ENCODE assay signal across 9 cellular contexts in the genomic region with DNA sequence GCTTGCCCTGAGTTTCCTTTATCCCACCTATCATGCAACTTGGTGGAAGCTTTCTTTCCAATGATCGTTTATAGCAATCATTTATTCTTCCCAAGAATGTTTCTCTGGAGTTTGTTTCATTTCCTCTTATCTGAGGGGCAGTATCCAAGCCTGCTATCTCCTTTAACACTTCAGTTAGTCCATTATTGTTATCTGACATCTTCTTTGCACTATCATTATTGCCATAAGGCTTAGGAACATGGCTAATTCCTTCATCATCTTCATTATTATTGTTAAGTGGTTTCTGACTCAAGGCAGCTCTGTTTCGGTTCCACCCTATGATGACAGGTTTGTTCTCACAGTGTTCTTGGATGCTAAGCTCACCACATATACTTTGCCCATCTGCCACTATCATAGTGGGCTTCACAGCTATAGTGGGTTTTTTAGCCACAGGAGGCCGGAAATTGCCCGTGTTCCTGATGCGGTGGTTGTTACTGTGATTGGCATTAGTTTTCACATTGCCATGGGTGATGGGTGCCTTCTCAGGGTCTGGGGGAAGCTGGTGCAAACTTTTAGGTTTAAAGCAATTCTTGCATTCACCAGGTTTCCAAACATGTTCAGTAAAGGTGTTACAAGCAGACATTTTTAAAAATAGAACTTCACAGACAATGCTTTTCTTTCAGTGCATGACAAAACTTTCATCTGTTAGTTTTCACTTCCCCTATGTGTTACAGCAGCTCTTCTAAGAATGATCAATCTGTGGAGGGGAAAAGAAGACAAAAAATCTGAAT.
DNase-seq lines count a peak whose midpoint lies in the region; ATAC-seq, FAIRE-seq and TF ChIP-seq lines count a peak whose summit lies in the region.
"Had no signal": no experiment of that assay in that cellular context is flagged by ENCODE, and none has a peak within 500 bp of the region (broad histone marks: within the 10 kb centered on the region; RNA-seq: fewer than 3 reads in every experiment).

No MANE protein-coding gene starts in this region.

- no peaks in the 10 kb centered on the region for H3K27me3 ChIP-seq in SJCRH30

- no peak for TF ChIP-seq CTCF in GM13977 (IDR thresholded peaks at IDR 0.05; ENCODE audit: extremely low read depth, insufficient read depth, missing control alignments)

- in situ Hi-C loops in GM13977 (cut with MboI; ENCODE audit: low pct_unique_long_range_greater_than_20kb, low sequenced_read_pairs, unreplicated experiment) = no loop called here

- no peak for FAIRE-seq in urothelium cell line (lab: Jason Lieb, UNC)

- no peaks in the 10 kb centered on the region for H3K9me3 ChIP-seq in SJCRH30 (replicated peaks)

- ATAC-seq in GM21423 (IDR thresholded peaks at IDR 0.05; ENCODE audit: unreplicated experiment) (peak; percentile 55), HG03469 (IDR thresholded peaks at IDR 0.05; ENCODE audit: unreplicated experiment) (peak; percentile 33), esophagus mucosa (peak; percentile 36)
- ATAC-seq: left colon had no signal

- peak; percentile 43 for DNase-seq in GM13977 (ENCODE audit: low spot score)
- no peak for DNase-seq in urothelium cell line (ENCODE audit: low spot score)
- DNase-seq in NCI-H82 (lab: John Stamatoyannopoulos, UW) = no peak
- DNase-seq in SJCRH30 = no peak
- DNase-seq in DMS153 treated with DMSO at 0.1 percent for 48 hours (lab: John Stamatoyannopoulos, UW; ENCODE audit: unreplicated experiment) = no peak
- DNase-seq: left colon had no signal

- H3K36me3 ChIP-seq in SJCRH30 = no peaks in the 10 kb centered on the region

- H3K4me3 ChIP-seq in SJCRH30 = no peak overlapping the region

- H3K4me1 ChIP-seq in SJCRH30 = no peaks in the 10 kb centered on the region

- no peak overlapping the region for H3K27ac ChIP-seq in SJCRH30
